20 cellular contexts compared by ENCODE assay signal in the genomic region with DNA sequence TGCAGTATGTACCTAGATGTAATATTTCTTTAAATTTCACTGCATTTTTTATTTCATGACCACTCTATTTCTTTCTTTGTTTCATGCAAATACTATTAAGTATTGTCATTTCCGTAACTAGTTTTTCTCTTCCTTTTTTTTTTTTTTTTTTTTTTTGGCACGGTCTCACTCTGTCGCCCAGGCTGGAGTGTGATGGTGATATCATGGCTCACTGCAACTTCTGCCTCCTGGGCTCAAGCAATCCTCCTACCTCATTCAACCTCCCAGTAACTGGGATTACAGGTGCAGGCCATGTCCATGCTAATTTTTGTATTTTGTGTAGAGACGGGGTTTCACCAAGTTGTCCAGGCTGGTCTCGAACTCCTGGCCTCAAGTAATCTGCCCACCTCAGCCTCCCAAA.
"Had no signal": no experiment of that assay in that cellular context is flagged by ENCODE, and none has a peak within 500 bp of the region (broad histone marks: within the 10 kb centered on the region; RNA-seq: fewer than 3 reads in every experiment).

No MANE protein-coding gene starts in this region.

- H3K9me3 ChIP-seq: heart left ventricle, left ventricle myocardium inferior, right atrium auricular region, suprapubic skin, thoracic aorta, tibial artery, uterus had no signal

- H3K4me3 ChIP-seq: heart left ventricle, left ventricle myocardium inferior, lung, right atrium auricular region, skin epidermis, suprapubic skin, thoracic aorta, tibial artery, uterus had no signal

- ATAC-seq: heart left ventricle; naive thymus-derived CD8-positive, alpha-beta T cell; sciatic nerve; stimulated activated naive B cell treated with anti-CD40 and anti-IgM and Interleukin-4, amounts not matched to agents 10 μg/mL and 1 μg/mL and 100 μg/mL, for 72 hours; stimulated activated naive CD8-positive, alpha-beta T cell treated with anti-CD3 and anti-CD28 coated beads, Interleukin-15, Interleukin-2, amounts not matched to agents 100 U/mL and 50 U/mL, for 24 hours had no signal

- H3K4me1 ChIP-seq: heart left ventricle, left ventricle myocardium inferior, right atrium auricular region, suprapubic skin, tibial artery, uterus had no signal

- H3K27ac ChIP-seq: heart left ventricle, left ventricle myocardium inferior, right atrium auricular region, skin epidermis, suprapubic skin, thoracic aorta, tibial artery, uterus had no signal

- H3K27me3 ChIP-seq: right atrium auricular region, tibial artery, uterus had no signal

- H3K36me3 ChIP-seq: heart left ventricle, left ventricle myocardium inferior, right atrium auricular region, suprapubic skin, thoracic aorta, tibial artery, uterus had no signal

- DNase-seq: heart left ventricle; islet precursor cell; left ventricle myocardium inferior; mesendoderm; naive thymus-derived CD8-positive, alpha-beta T cell; nucleus accumbens; stimulated activated CD4-positive, alpha-beta T cell treated with anti-CD3 and anti-CD28 coated beads, Interleukin-12 subunit alpha, Interleukin-12 subunit beta, amount 100 ng/mL, for 4 hours; stimulated activated CD4-positive, alpha-beta T cell treated with anti-CD3 and anti-CD28 coated beads, Interleukin-15, amount 100 ng/mL, for 24 hours; stimulated activated CD4-positive, alpha-beta T cell treated with anti-CD3 and anti-CD28 coated beads, Interleukin-2, amount 100 ng/mL, for 24 hours; stimulated activated CD4-positive, alpha-beta T cell treated with anti-CD3 and anti-CD28 coated beads, Interleukin-4, amount 100 ng/mL, for 1 hour; stimulated activated naive B cell treated with anti-CD40 and anti-IgM and Interleukin-4, amounts not matched to agents 10 μg/mL and 1 μg/mL and 100 μg/mL, for 72 hours; stimulated activated naive CD8-positive, alpha-beta T cell treated with anti-CD3 and anti-CD28 coated beads, Interleukin-15, Interleukin-2, amounts not matched to agents 100 U/mL and 50 U/mL, for 24 hours; tibial artery; uterus had no signal
